ENCODE assay signal across 22 cellular contexts in the genomic region with DNA sequence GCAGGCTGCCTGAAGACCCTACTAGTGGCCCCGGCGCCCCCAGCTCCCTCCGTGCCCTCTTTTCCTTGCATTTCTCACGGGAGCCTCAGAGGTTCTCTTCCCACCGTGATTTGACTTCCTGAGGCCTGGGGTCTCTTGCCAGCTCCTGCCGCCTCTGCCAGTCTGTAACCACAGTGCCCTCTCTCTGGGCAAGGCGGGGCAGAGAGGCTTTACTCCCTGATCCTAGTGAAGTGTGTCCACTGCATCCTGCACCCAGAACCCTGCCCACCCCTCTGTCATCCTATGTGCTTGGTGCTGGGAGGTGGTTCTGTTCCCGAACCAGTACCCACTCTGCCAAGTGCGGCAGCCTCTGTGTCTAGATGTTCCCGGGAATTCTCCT. TPM values are rescaled to one million over a fixed set of nuclear protein-coding genes. Genes with fewer than 3 reads are reported as not detected.
"Had no signal": no experiment of that assay in that cellular context is flagged by ENCODE, and none has a peak within 500 bp of the region (broad histone marks: within the 10 kb centered on the region; RNA-seq: fewer than 3 reads in every experiment).

No MANE protein-coding gene starts in this region.

- H3K4me2 ChIP-seq: hepatocyte had no signal

- H3K4me3 Mint-ChIP-seq: nephron; stimulated activated effector memory CD8-positive, alpha-beta T cell treated with anti-CD3 and anti-CD28 coated beads, Interleukin-12 subunit alpha, Interleukin-12 subunit beta, amount 100 ng/mL, for 72 hours; type B pancreatic cell had no signal

- H3K27ac ChIP-seq: hepatocyte, parathyroid adenoma, psoas muscle, right lobe of liver, suprapubic skin, thyroid gland, uterus had no signal

- ATAC-seq: left cardiac atrium; psoas muscle; right lobe of liver; stimulated activated effector memory CD8-positive, alpha-beta T cell treated with anti-CD3 and anti-CD28 coated beads, Interleukin-12 subunit alpha, Interleukin-12 subunit beta, amount 100 ng/mL, for 72 hours; stimulated activated naive CD8-positive, alpha-beta T cell treated with anti-CD3 and anti-CD28 coated beads, Interleukin-15, Interleukin-2, amounts not matched to agents 100 U/mL and 50 U/mL, for 24 hours had no signal

- H2AFZ ChIP-seq: hepatocyte, parathyroid adenoma had no signal

- H3K9ac ChIP-seq: parathyroid adenoma had no signal

- H3K27ac Mint-ChIP-seq: nephron; stimulated activated effector memory CD8-positive, alpha-beta T cell treated with anti-CD3 and anti-CD28 coated beads, Interleukin-12 subunit alpha, Interleukin-12 subunit beta, amount 100 ng/mL, for 72 hours; type B pancreatic cell had no signal

- DNase-seq: dermis blood vessel endothelial cell; foreskin melanocyte; head of caudate nucleus; left cardiac atrium; midbrain; psoas muscle; retina; right lobe of liver; stimulated activated CD4-positive, alpha-beta T cell treated with anti-CD3 and anti-CD28 coated beads, Interleukin-4, amount 100 ng/mL, for 1 hour; stimulated activated CD8-positive, alpha-beta memory T cell treated with anti-CD3 and anti-CD28 coated beads, Interleukin-4, amount 100 ng/mL, for 48 hours; stimulated activated naive CD8-positive, alpha-beta T cell treated with anti-CD3 and anti-CD28 coated beads, Interleukin-15, Interleukin-2, amounts not matched to agents 100 U/mL and 50 U/mL, for 24 hours; thyroid gland; uterus had no signal

- H3K36me3 Mint-ChIP-seq: stimulated activated effector memory CD8-positive, alpha-beta T cell treated with anti-CD3 and anti-CD28 coated beads, Interleukin-12 subunit alpha, Interleukin-12 subunit beta, amount 100 ng/mL, for 72 hours; type B pancreatic cell had no signal

- H3K79me2 ChIP-seq: hepatocyte, parathyroid adenoma had no signal

- H3K9me3 ChIP-seq: colonic mucosa, psoas muscle, right lobe of liver, suprapubic skin, thyroid gland, uterus had no signal

- H3K9me3 Mint-ChIP-seq: nephron; stimulated activated effector memory CD8-positive, alpha-beta T cell treated with anti-CD3 and anti-CD28 coated beads, Interleukin-12 subunit alpha, Interleukin-12 subunit beta, amount 100 ng/mL, for 72 hours; type B pancreatic cell had no signal

- H3K4me3 ChIP-seq: colonic mucosa, hepatocyte, psoas muscle, right lobe of liver, suprapubic skin, thyroid gland, uterus had no signal

- H3K36me3 ChIP-seq: colonic mucosa, right lobe of liver, suprapubic skin, thyroid gland, uterus had no signal

RNA-seq across cellular contexts. Expression of a gene that starts 2.4 kb away (rescaled TPM):
- total RNA-seq: epithelial cell of proximal tubule, psoas muscle had no signal

RNA-seq across cellular contexts. Expression of a gene that starts 7.2 kb away (rescaled TPM):
- total RNA-seq: liver, thyroid gland had no signal
